Comparison of ENCODE assay signal across 10 cellular contexts in the genomic region with DNA sequence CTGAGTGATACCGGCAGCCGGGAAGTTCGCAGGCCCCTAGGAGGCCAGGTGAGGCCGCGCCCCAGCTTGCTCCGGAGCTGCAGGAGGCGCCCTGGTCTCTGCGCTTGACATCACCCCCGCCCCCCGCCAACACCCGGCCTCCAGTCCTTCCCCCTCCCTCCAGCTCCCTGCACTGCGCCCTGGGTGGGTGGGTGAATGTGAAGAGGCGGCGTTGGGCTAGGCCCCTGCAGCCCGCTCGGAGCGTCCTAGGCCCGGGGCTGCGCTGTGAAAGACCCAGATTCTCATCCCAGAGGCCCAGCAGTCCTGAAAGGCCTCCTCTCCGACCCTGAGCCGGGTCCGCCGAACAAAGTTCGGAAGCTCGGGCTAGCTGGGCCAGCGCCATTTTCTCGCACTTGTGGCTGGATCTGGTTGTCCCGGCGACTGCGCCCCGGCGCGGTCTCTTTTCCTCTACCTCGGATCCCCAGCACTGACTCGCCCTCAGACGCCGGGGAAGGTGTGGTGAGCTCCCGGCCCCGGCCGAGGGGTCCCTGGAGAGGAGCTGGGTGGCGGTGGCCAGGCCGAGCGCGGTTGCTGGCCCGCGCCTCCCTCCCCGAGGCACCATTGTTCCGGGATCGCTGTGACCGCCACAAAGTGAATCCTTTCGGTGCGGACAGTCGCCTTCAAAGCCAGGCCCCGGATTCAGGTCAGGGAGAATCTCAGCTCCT. TPM values are rescaled to one million over a fixed set of nuclear protein-coding genes. Genes with fewer than 3 reads are reported as not detected.
A peak's percentile ranks its signal among the peaks of the same experiment; 100 is the strongest.
DNase-seq lines count a peak whose midpoint lies in the region; ATAC-seq and TF ChIP-seq lines count a peak whose summit lies in the region.
"Had no signal": no experiment of that assay in that cellular context is flagged by ENCODE, and none has a peak within 500 bp of the region (broad histone marks: within the 10 kb centered on the region; RNA-seq: fewer than 3 reads in every experiment).

No MANE protein-coding gene starts in this region.

- intact Hi-C loops in stomach (cut with DNase I; ENCODE audit: low total_unique reads): no loop called here

- WGBS in stomach, 5 donors: 4 to 12% (median 9%) methylated on average over 9 to 54 of the region's 54 CpGs

- H3K4me1 ChIP-seq in HUES6 (ENCODE audit: control insufficient read depth, insufficient read depth, low read length) (peaks cover 63% of the 10 kb centered on the region), stomach (peaks cover 0 to 73% (median 46%) of the 10 kb centered on the region in 4 donors)

- no peak for ATAC-seq in HG03432 (IDR thresholded peaks at IDR 0.05; ENCODE audit: unreplicated experiment)
- no peak for ATAC-seq in naive thymus-derived CD8-positive, alpha-beta T cell

- peak overlapping the region; percentile 67 for H3K9ac ChIP-seq in HUES6 (ENCODE audit: low read length)

- POLR2A ChIA-PET in naive thymus-derived CD8-positive, alpha-beta T cell (lab: Charles Lee): no interaction called here

- peaks cover 0 to 46% (median 9%) of the 10 kb centered on the region in 9 donors for H3K9me3 Mint-ChIP-seq in naive thymus-derived CD8-positive, alpha-beta T cell

- peaks cover 0 to 19% (median 3%) of the 10 kb centered on the region in 4 donors for H3K4me1 Mint-ChIP-seq in naive thymus-derived CD8-positive, alpha-beta T cell

- peaks cover 32 to 93% (median 69%) of the 10 kb centered on the region in 5 donors for H3K27me3 Mint-ChIP-seq in naive thymus-derived CD8-positive, alpha-beta T cell

- H3K36me3 Mint-ChIP-seq in naive thymus-derived CD8-positive, alpha-beta T cell: peaks cover 6 to 33% (median 30%) of the 10 kb centered on the region in 3 donors

- DNase-seq in astrocyte of the hippocampus (ENCODE audit: low read depth, low spot score) (peak; percentile 72), stomach (no peak), NCI-H748 (lab: John Stamatoyannopoulos, UW; ENCODE audit: unreplicated experiment) (no peak)
- no peak for DNase-seq in naive thymus-derived CD8-positive, alpha-beta T cell

- TF ChIP-seq EP300 in stomach (IDR thresholded peaks at IDR 0.05): no peak

- H3K9me3 ChIP-seq in HUES6 (ENCODE audit: control insufficient read depth, insufficient read depth, low read depth, low read length) (no peaks in the 10 kb centered on the region), stomach (peaks cover 4 to 71% (median 23%) of the 10 kb centered on the region in 4 donors)

- H3K4me3 ChIP-seq in HUES6 (ENCODE audit: low read depth, low read length) (peak overlapping the region; percentile 72), stomach (peak overlapping the region; percentile 9 to 45 (median 26))

- H3K36me3 ChIP-seq in HUES6 (ENCODE audit: control insufficient read depth, insufficient read depth, low read length) (no peaks in the 10 kb centered on the region), stomach (no peaks in the 10 kb centered on the region)

- no peak for TF ChIP-seq CTCF in stomach (IDR thresholded peaks at IDR 0.05)

- TF ChIP-seq POLR2A in stomach (IDR thresholded peaks at IDR 0.05): no peak

- H3K27me3 ChIP-seq in HUES6 (ENCODE audit: control insufficient read depth, insufficient read depth, low read length) (peaks cover 100% of the 10 kb centered on the region), layer of hippocampus (ENCODE audit: control insufficient read depth, insufficient read depth, low read length) (peaks cover 12% of the 10 kb centered on the region), stomach (peaks cover 69 to 100% (median 97%) of the 10 kb centered on the region in 3 donors)

- peak overlapping the region in 2 of 10 donors; percentile 19 to 29 for H3K4me3 Mint-ChIP-seq in naive thymus-derived CD8-positive, alpha-beta T cell

- H3K27ac Mint-ChIP-seq in naive thymus-derived CD8-positive, alpha-beta T cell: no peak overlapping the region

- H3K27ac ChIP-seq in HUES6 (ENCODE audit: low read depth, low read length) (0 out of 2 replicates have a peak overlapping the region, but pooled peaks have one; percentile 20), layer of hippocampus (ENCODE audit: low read depth, low read length) (peak overlapping the region; percentile 93), stomach (no peak overlapping the region)

RNA-seq across cellular contexts. Expression of gene ZIC4, which starts 12.9 kb away (rescaled TPM):
- not detected for total RNA-seq in stomach
- polyA plus RNA-seq in stomach: not detected
- total RNA-seq in naive thymus-derived CD8-positive, alpha-beta T cell: not detected
- not detected for polyA plus RNA-seq in naive thymus-derived CD8-positive, alpha-beta T cell
- total RNA-seq: mesenteric fat pad had no signal
- polyA plus RNA-seq: adipose tissue, thymus had no signal

RNA-seq across cellular contexts. Expression of gene ZIC1, which starts 15.8 kb away (rescaled TPM):
- not detected for total RNA-seq in stomach
- under 1 TPM in 1 of 3 donors, not detected in 2; 0.76 TPM for polyA plus RNA-seq in stomach
- not detected for total RNA-seq in naive thymus-derived CD8-positive, alpha-beta T cell
- not detected for polyA plus RNA-seq in naive thymus-derived CD8-positive, alpha-beta T cell
- total RNA-seq: mesenteric fat pad had no signal

Comparison
In these comparisons a context has a peak if more than half of its experiments do, and no peak if none do; other contexts are left out.
1. H3K27ac ChIP-seq: peak in HUES6 (single experiment) and layer of hippocampus (single experiment); none in stomach (0 of 5).